Comparison of ENCODE assay signal across 10 cellular contexts in the genomic region with DNA sequence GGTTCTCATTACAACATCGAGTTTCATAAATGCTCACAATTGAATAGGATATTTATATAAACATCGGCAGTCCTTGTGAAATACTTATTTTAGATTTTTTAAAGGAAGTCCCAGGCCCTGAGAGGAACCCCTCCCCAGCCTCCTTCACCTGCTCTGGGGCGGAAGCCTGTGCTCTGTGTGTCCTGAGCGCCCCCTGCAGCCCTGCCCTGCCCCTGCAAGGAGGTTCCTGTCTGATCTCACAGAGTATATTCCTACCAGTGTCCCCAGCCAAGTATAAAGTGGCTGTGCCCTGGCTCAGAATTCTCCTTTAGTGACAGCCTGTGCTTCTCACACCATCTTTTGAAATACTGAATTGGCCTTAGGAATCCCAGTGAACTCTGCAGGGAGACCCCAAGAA.
DNase-seq lines count a peak whose midpoint lies in the region; ATAC-seq and TF ChIP-seq lines count a peak whose summit lies in the region.
"Had no signal": no experiment of that assay in that cellular context is flagged by ENCODE, and none has a peak within 500 bp of the region (broad histone marks: within the 10 kb centered on the region; RNA-seq: fewer than 3 reads in every experiment).

No MANE protein-coding gene starts in this region.

- peak overlapping the region; percentile 58 for H3K4me2 ChIP-seq in DND-41 (ENCODE audit: insufficient read depth, low read length)

- H3K4me1 ChIP-seq in DND-41 (ENCODE audit: insufficient read depth, low read length): peaks cover 63% of the 10 kb centered on the region

- no peaks in the 10 kb centered on the region for H3K36me3 ChIP-seq in DND-41 (ENCODE audit: insufficient read depth, low read length)

- peak overlapping the region; percentile 88 for H3K27ac ChIP-seq in DND-41 (ENCODE audit: low read length)

- 0 out of 2 replicates have a peak overlapping the region, but pooled peaks have one; percentile 15 for H2AFZ ChIP-seq in DND-41 (ENCODE audit: low read depth, low read length)

- H3K27me3 ChIP-seq in DND-41 (ENCODE audit: insufficient read depth, low read length, poor library complexity): no peaks in the 10 kb centered on the region

- no peaks in the 10 kb centered on the region for H3K9me3 ChIP-seq in DND-41 (ENCODE audit: insufficient read depth, low read length, severe bottlenecking)

- H4K20me1 ChIP-seq in DND-41 (ENCODE audit: insufficient read depth, low read length): no peaks in the 10 kb centered on the region

- peak overlapping the region; percentile 57 for H3K9ac ChIP-seq in DND-41 (ENCODE audit: low read depth, low read length)

- ATAC-seq in DND-41 (ENCODE audit: insufficient read depth, low read depth) (peak; percentile 81), left lobe of liver (no peak), GM21381 (IDR thresholded peaks at IDR 0.05; ENCODE audit: unreplicated experiment) (no peak)

- 0 out of 4 replicates have a peak overlapping the region, but pooled peaks of 1 of the 2 experiments have one; percentile 6 for H3K4me3 ChIP-seq in DND-41 (ENCODE audit: low read depth in 1 of 2, low read length in 2 of 2)

- DNase-seq in DND-41: peak; percentile 92
- DNase-seq in T-helper 1 cell: peak; percentile 38 to 65 (median 53)
- peak; percentile 88 for DNase-seq in activated effector memory CD4-positive, alpha-beta T cell treated with anti-CD3 and anti-CD28 coated beads, Interleukin-2, amount 50 U/mL, for 16 hours
- DNase-seq in stimulated activated CD4-positive, alpha-beta T cell treated with anti-CD3 and anti-CD28 coated beads, Interleukin-2, amount 100 ng/mL, for 48 hours: peak; percentile 54 to 57
- DNase-seq in HK-2 (ENCODE audit: unreplicated experiment): no peak
- DNase-seq in left lobe of liver (ENCODE audit: low spot score): no peak
- DNase-seq in DMS79 (lab: John Stamatoyannopoulos, UW): no peak
- DNase-seq: NCI-H2171 treated with DMSO at 0.1 percent for 48 hours, retina had no signal

- peak; percentile 96 for TF ChIP-seq CTCF in DND-41 (IDR thresholded peaks at IDR 0.05; ENCODE audit: borderline replicate concordance, extremely low read depth, low read length, poor library complexity, severe bottlenecking)

- H3K79me2 ChIP-seq in DND-41 (ENCODE audit: insufficient read depth, low read length): no peaks in the 10 kb centered on the region

Comparison
In these comparisons a context has a peak if more than half of its experiments do, and no peak if none do; other contexts are left out.
1. DNase-seq: peak in DND-41 (single experiment), T-helper 1 cell (5 of 5), activated effector memory CD4-positive, alpha-beta T cell treated with anti-CD3 and anti-CD28 coated beads, Interleukin-2, amount 50 U/mL, for 16 hours (single experiment) and stimulated activated CD4-positive, alpha-beta T cell treated with anti-CD3 and anti-CD28 coated beads, Interleukin-2, amount 100 ng/mL, for 48 hours (2 of 2); none in HK-2 (single experiment), left lobe of liver (single experiment) and DMS79 (single experiment).